In genomic region chr2:112019510-112019909, GRCh38 we compare ENCODE assay signal across 19 cellular contexts. TPM values are rescaled to one million over a fixed set of nuclear protein-coding genes. Genes with fewer than 3 reads are reported as not detected.
DNase-seq lines count a peak whose midpoint lies in the region; ATAC-seq and TF ChIP-seq lines count a peak whose summit lies in the region.
"Had no signal": no experiment of that assay in that cellular context is flagged by ENCODE, and none has a peak within 500 bp of the region (broad histone marks: within the 10 kb centered on the region; RNA-seq: fewer than 3 reads in every experiment).

No MANE protein-coding gene starts in this region.

- CTCF ChIA-PET in PC-3 (lab: Charles Lee): interaction anchor here (0.5 to 0.9 kb wide), 2 partner anchors 13 to 122 kb away, joined by 3 to 4 read pairs; no protein-coding TSS in a partner anchor

- no peaks in the 10 kb centered on the region for H3K9me2 ChIP-seq in PC-3 (replicated peaks; ENCODE audit: low read length)

- H3F3A ChIP-seq in PC-3 (ENCODE audit: low read length, unreplicated experiment): no peaks in the 10 kb centered on the region

- H3K79me2 ChIP-seq in PC-3 (ENCODE audit: low read length): no peaks in the 10 kb centered on the region

- no peak for TF ChIP-seq POLR2A in upper lobe of left lung (IDR thresholded peaks at IDR 0.05)

- POLR2A ChIA-PET in PC-3 (lab: Charles Lee; ENCODE audit: unreplicated experiment): interaction anchor here (0.5 to 0.7 kb wide), 2 partner anchors 90 to 121 kb away, joined by 6 to 7 read pairs; partner anchors contain the start of gene MERTK

- H3K4me3 Mint-ChIP-seq in endodermal cell: no peak overlapping the region
- H3K4me3 Mint-ChIP-seq: CD8-positive, alpha-beta memory T cell; GM23338 had no signal

- peak overlapping the region; percentile 78 for H3K27ac Mint-ChIP-seq in endodermal cell
- H3K27ac Mint-ChIP-seq: GM23338 had no signal

- H3K27ac ChIP-seq in PC-3 (ENCODE audit: low read length) (no peak overlapping the region), endodermal cell (ENCODE audit: low read depth, low read length) (no peak overlapping the region), lower lobe of right lung (peak overlapping the region; percentile 3), upper lobe of left lung (no peak overlapping the region)
- H3K27ac ChIP-seq: KMS-11, SJSA1 had no signal

- H3K9ac ChIP-seq in PC-3 (ENCODE audit: low read length): no peak overlapping the region
- H3K9ac ChIP-seq in endodermal cell (ENCODE audit: extremely low read depth, low read length, poor library complexity, severe bottlenecking): no peak overlapping the region
- H3K9ac ChIP-seq: BLaER1 treated with 17β-estradiol and CSF1 and Interleukin-3, amounts not matched to agents 10 nM and 100 nM; KMS-11 had no signal

- no peak overlapping the region for H3K4me2 ChIP-seq in PC-3 (ENCODE audit: low read length)
- H3K4me2 ChIP-seq: GM23338, KMS-11 had no signal

- peaks cover 73% of the 10 kb centered on the region for H3K36me3 Mint-ChIP-seq in endodermal cell (ENCODE audit: low read depth)
- H3K36me3 Mint-ChIP-seq: CD8-positive, alpha-beta memory T cell had no signal

- H3K4me1 ChIP-seq in PC-3 (ENCODE audit: insufficient read depth, low read length) (peaks cover 38% of the 10 kb centered on the region), endodermal cell (ENCODE audit: control insufficient read depth, insufficient read depth, low read length) (peaks cover 9% of the 10 kb centered on the region), lower lobe of right lung (no peaks in the 10 kb centered on the region), upper lobe of left lung (no peaks in the 10 kb centered on the region)
- H3K4me1 ChIP-seq: SJSA1 had no signal

- H2AFZ ChIP-seq in PC-3 (ENCODE audit: low read length): no peak overlapping the region
- H2AFZ ChIP-seq: GM23338 had no signal

- intact Hi-C loops in PC-3 (cut with micrococcal nuclease): no loop called here
- intact Hi-C loops in lower lobe of right lung (cut with DNase I): no loop called here

- H3K4me3 ChIP-seq in PC-3 (ENCODE audit: low read length) (no peak overlapping the region), endodermal cell (ENCODE audit: low read length) (no peak overlapping the region), lower lobe of right lung (no peak overlapping the region), upper lobe of left lung (no peak overlapping the region)
- H3K4me3 ChIP-seq: BLaER1 treated with 17β-estradiol and CSF1 and Interleukin-3, amounts not matched to agents 10 nM and 100 nM; GM23338; SJSA1 had no signal

- WGBS in endodermal cell (ENCODE audit: insufficient coverage in 1 of 2, insufficient read length in 1 of 2), 2 experiments: 78 to 91% methylated on average over 5 to 6 of the region's 6 CpGs
- 61 to 78% methylated on average over 6 of the region's 6 CpGs for WGBS in upper lobe of left lung, 2 donors

- TF ChIP-seq EP300 in upper lobe of left lung (IDR thresholded peaks at IDR 0.05): no peak

- no peaks in the 10 kb centered on the region for H3K27me3 Mint-ChIP-seq in endodermal cell (ENCODE audit: insufficient read depth)

- H3K36me3 ChIP-seq in PC-3 (ENCODE audit: low read depth, low read length) (no peaks in the 10 kb centered on the region), endodermal cell (ENCODE audit: control insufficient read depth, insufficient read depth, low read length) (peaks cover 93% of the 10 kb centered on the region), lower lobe of right lung (peaks cover 28% of the 10 kb centered on the region), upper lobe of left lung (peaks cover 0 to 7% (median 4%) of the 10 kb centered on the region in 4 donors)
- H3K36me3 ChIP-seq: SJSA1 had no signal

- no peak for ATAC-seq in PC-3
- ATAC-seq in lower lobe of right lung: peak; percentile 71 to 74
- ATAC-seq in upper lobe of left lung (ENCODE audit: low FRiP score in 2 of 2): peak; percentile 9 to 22
- ATAC-seq: GM23338 had no signal

- peak; percentile 56 for DNase-seq in PC-3
- peak; percentile 60 for DNase-seq in endodermal cell
- no peak for DNase-seq in lower lobe of right lung
- no peak for DNase-seq in upper lobe of left lung
- no peak for DNase-seq in DMS 273 (lab: John Stamatoyannopoulos, UW; ENCODE audit: unreplicated experiment)
- no peak for DNase-seq in AML-193 (lab: John Stamatoyannopoulos, UW)
- no peak for DNase-seq in stimulated activated CD4-positive, alpha-beta T cell treated with anti-CD3 and anti-CD28 coated beads, Interleukin-2, amount 100 ng/mL, for 48 hours
- DNase-seq: CD8-positive, alpha-beta memory T cell; DMS 273 treated with DMSO at 0.1 percent for 48 hours; GDM1; NCI-H1417 treated with DMSO at 0.1 percent for 48 hours; NCI-H187 treated with DMSO at 0.1 percent for 48 hours; NCI-H226; NCI-H524; NCI-H82 had no signal

- TF ChIP-seq CTCF in PC-3 (conservative IDR thresholded peaks at IDR 0.05; ENCODE audit: low read depth, low read length) (no peak), endodermal cell (conservative IDR thresholded peaks at IDR 0.05) (no peak), lower lobe of right lung (IDR thresholded peaks at IDR 0.05) (no peak), upper lobe of left lung (IDR thresholded peaks at IDR 0.05) (no peak)

- no TSS peak for BruUV-seq in PC-3 (replicated peaks; lab: Mats Ljungman, UMichigan)

- H4K20me1 ChIP-seq in PC-3 (ENCODE audit: low read length): no peaks in the 10 kb centered on the region
- H4K20me1 ChIP-seq: BLaER1 treated with 17β-estradiol and CSF1 and Interleukin-3, amounts not matched to agents 10 nM and 100 nM had no signal

- no peaks in the 10 kb centered on the region for H3K9me3 ChIP-seq in PC-3 (ENCODE audit: low read length)
- no peaks in the 10 kb centered on the region for H3K9me3 ChIP-seq in endodermal cell (ENCODE audit: control insufficient read depth, low read length)
- H3K9me3 ChIP-seq in lower lobe of right lung: no peaks in the 10 kb centered on the region
- H3K9me3 ChIP-seq in upper lobe of left lung: no peaks in the 10 kb centered on the region
- H3K9me3 ChIP-seq: SJSA1 had no signal

- H3K27me3 ChIP-seq in PC-3 (ENCODE audit: low read length) (no peaks in the 10 kb centered on the region), endodermal cell (ENCODE audit: control insufficient read depth, insufficient read depth, low read length, poor library complexity, severe bottlenecking) (no peaks in the 10 kb centered on the region), lower lobe of right lung (ENCODE audit: low read depth) (no peaks in the 10 kb centered on the region), upper lobe of left lung (no peaks in the 10 kb centered on the region)
- H3K27me3 ChIP-seq: BLaER1 treated with 17β-estradiol and CSF1 and Interleukin-3, amounts not matched to agents 10 nM and 100 nM had no signal

- peaks cover 24% of the 10 kb centered on the region for H3K4me1 Mint-ChIP-seq in endodermal cell
- H3K4me1 Mint-ChIP-seq: CD8-positive, alpha-beta memory T cell had no signal

- H3K9me3 Mint-ChIP-seq in endodermal cell: peaks cover 7% of the 10 kb centered on the region
- H3K9me3 Mint-ChIP-seq: GM23338 had no signal

RNA-seq across cellular contexts. Expression of gene TMEM87B, which starts 35.6 kb away (rescaled TPM):
- 11.2 and 17.3 TPM in 2 replicates for total RNA-seq in PC-3 (2014; rRNA removed)
- 10 to 100 TPM; 20.2 to 22.3 TPM for total RNA-seq in endodermal cell
- polyA plus RNA-seq in endodermal cell (2013, experiment 1 of 2): 12.8 TPM
- polyA plus RNA-seq in endodermal cell (2013, experiment 2 of 2): 14.4 TPM
- total RNA-seq in lower lobe of right lung: 23.6 TPM
- 10 to 100 TPM; 20.1 to 45.9 (median 23.6) TPM for total RNA-seq in upper lobe of left lung

Comparison
In these comparisons a context has a peak if more than half of its experiments do, and no peak if none do; other contexts are left out.
1. DNase-seq: peak in PC-3 (single experiment) and endodermal cell (single experiment); none in lower lobe of right lung (single experiment), upper lobe of left lung (0 of 2), DMS 273 (single experiment), AML-193 (0 of 2) and stimulated activated CD4-positive, alpha-beta T cell treated with anti-CD3 and anti-CD28 coated beads, Interleukin-2, amount 100 ng/mL, for 48 hours (0 of 2).